In the genomic region with DNA sequence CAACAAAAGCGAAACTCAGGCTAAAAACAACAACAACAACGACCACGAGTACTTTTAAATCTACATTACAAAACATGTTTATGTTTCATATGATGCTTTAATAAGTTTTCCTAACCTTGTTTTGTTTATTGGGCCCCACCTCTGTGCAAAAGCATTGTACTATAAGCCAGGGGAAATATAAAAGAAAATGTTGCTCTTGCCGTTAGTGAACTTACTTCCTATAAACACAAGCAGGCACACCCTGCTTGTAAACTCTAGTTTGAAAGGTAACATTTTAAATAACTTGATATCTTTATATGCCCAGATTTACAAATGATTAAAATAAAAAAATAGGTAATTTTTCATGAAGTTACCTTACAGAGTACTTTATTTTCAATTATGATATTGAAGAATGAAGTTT, we compare ENCODE assay signal across 1 cellular context.
TF ChIP-seq lines count a peak whose summit lies in the region.

No MANE protein-coding gene starts in this region.

TF ChIP-seq in HepG2, 621 proteins besides CTCF, POLR2A, EP300 and RAD21:
- TF ChIP-seq, protein P1, sequence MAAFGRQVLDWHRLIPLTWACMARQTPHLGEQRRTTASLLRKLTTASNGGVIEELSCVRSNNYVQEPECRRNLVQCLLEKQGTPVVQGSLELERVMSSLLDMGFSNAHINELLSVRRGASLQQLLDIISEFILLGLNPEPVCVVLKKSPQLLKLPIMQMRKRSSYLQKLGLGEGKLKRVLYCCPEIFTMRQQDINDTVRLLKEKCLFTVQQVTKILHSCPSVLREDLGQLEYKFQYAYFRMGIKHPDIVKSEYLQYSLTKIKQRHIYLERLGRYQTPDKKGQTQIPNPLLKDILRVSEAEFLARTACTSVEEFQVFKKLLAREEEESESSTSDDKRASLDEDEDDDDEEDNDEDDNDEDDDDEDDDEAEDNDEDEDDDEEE (CRISPR knock-in tag; IDR thresholded peaks at IDR 0.05): no peak
- TF ChIP-seq ZNF629 (CRISPR knock-in tag; conservative IDR thresholded peaks at IDR 0.05) (no peak), KLF16 (CRISPR knock-in tag; IDR thresholded peaks at IDR 0.05) (no peak), NFYC (CRISPR knock-in tag; IDR thresholded peaks at IDR 0.05) (no peak), PHB2 (IDR thresholded peaks at IDR 0.05; ENCODE audit: partially characterized antibody) (no peak), MYNN (CRISPR knock-in tag; IDR thresholded peaks at IDR 0.05; ENCODE audit: low read depth) (no peak), FOXC1 (CRISPR knock-in tag; IDR thresholded peaks at IDR 0.05; ENCODE audit: borderline replicate concordance) (no peak), ZNF781 (CRISPR knock-in tag; IDR thresholded peaks at IDR 0.05; ENCODE audit: borderline replicate concordance, not compliant biosample characterization) (no peak), CREM (IDR thresholded peaks at IDR 0.05) (no peak), CREM (CRISPR knock-in tag; IDR thresholded peaks at IDR 0.05) (no peak), MXI1 (IDR thresholded peaks at IDR 0.05; ENCODE audit: borderline replicate concordance, low read depth, low read length) (no peak), ZNF709 (CRISPR knock-in tag; IDR thresholded peaks at IDR 0.05) (no peak), SMAD1 (CRISPR knock-in tag; IDR thresholded peaks at IDR 0.05; ENCODE audit: borderline replicate concordance, low read depth) (no peak), ZNF441 (CRISPR knock-in tag; IDR thresholded peaks at IDR 0.05; ENCODE audit: borderline replicate concordance) (no peak), ZNF432 (CRISPR knock-in tag; IDR thresholded peaks at IDR 0.05; ENCODE audit: borderline replicate concordance) (no peak), TCF7L2 (IDR thresholded peaks at IDR 0.05; ENCODE audit: low read depth, low read length) (no peak)
- TF ChIP-seq, protein P2, sequence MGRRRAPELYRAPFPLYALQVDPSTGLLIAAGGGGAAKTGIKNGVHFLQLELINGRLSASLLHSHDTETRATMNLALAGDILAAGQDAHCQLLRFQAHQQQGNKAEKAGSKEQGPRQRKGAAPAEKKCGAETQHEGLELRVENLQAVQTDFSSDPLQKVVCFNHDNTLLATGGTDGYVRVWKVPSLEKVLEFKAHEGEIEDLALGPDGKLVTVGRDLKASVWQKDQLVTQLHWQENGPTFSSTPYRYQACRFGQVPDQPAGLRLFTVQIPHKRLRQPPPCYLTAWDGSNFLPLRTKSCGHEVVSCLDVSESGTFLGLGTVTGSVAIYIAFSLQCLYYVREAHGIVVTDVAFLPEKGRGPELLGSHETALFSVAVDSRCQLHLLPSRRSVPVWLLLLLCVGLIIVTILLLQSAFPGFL (CRISPR knock-in tag; IDR thresholded peaks at IDR 0.05): no peak
- TF ChIP-seq, protein P3, sequence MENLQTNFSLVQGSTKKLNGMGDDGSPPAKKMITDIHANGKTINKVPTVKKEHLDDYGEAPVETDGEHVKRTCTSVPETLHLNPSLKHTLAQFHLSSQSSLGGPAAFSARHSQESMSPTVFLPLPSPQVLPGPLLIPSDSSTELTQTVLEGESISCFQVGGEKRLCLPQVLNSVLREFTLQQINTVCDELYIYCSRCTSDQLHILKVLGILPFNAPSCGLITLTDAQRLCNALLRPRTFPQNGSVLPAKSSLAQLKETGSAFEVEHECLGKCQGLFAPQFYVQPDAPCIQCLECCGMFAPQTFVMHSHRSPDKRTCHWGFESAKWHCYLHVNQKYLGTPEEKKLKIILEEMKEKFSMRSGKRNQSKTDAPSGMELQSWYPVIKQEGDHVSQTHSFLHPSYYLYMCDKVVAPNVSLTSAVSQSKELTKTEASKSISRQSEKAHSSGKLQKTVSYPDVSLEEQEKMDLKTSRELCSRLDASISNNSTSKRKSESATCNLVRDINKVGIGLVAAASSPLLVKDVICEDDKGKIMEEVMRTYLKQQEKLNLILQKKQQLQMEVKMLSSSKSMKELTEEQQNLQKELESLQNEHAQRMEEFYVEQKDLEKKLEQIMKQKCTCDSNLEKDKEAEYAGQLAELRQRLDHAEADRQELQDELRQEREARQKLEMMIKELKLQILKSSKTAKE (CRISPR knock-in tag; IDR thresholded peaks at IDR 0.05; ENCODE audit: borderline replicate concordance): no peak
